8 cellular contexts compared by ENCODE assay signal in the genomic region with DNA sequence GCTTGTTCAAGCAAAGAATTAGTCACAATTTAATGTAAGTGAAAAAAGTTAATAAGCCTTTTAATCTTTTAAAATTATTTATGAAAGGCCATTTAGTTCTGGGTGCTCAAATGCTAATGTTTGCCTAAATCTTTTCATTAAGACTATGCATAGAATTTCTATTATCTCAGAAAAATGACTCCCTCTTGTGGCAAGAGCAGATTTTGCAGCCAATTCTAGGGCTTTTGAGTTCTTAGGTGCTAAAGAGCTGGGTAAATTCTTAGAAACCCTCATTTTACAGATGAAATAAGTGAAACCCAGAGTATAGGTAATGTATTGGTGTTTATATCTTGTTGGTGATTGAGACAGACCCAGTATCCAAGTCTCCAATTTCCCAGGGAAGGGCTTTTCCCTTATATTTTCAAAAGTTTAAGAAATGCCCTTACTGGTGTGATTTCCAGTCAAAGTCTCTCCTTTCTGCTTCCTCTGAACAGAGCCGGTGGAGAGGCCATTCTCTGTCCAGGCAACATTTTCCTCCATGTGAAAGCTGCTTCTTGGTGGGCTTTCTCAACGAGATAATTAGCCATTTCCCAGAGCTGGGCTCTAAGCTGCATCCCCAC. TPM values are rescaled to one million over a fixed set of nuclear protein-coding genes. Genes with fewer than 3 reads are reported as not detected.
A peak's percentile ranks its signal among the peaks of the same experiment; 100 is the strongest.
DNase-seq lines count a peak whose midpoint lies in the region; ATAC-seq and TF ChIP-seq lines count a peak whose summit lies in the region.

No MANE protein-coding gene starts in this region.

- ATAC-seq in DND-41 (ENCODE audit: insufficient read depth, low read depth) (peak; percentile 62; the same call in 1 of the 3 replicates), GM21529 (IDR thresholded peaks at IDR 0.05; ENCODE audit: unreplicated experiment) (peak; percentile 55), HG03469 (IDR thresholded peaks at IDR 0.05; ENCODE audit: unreplicated experiment) (no peak), HG03571 (IDR thresholded peaks at IDR 0.05; ENCODE audit: unreplicated experiment) (no peak)

- H3K36me3 ChIP-seq in DND-41 (ENCODE audit: insufficient read depth, low read length), result no peaks in the 10 kb centered on the region

- DNase-seq in DND-41 (peak; percentile 55), NCI-H2029 treated with DMSO at 0.1 percent for 48 hours (lab: John Stamatoyannopoulos, UW) (peak; percentile 72), germinal center (ENCODE audit: low spot score) (peak; percentile 4), renal cortical epithelial cell (ENCODE audit: low read depth) (peak; percentile 56)
- peak; percentile 51 for DNase-seq in activated CD8-positive, alpha-beta memory T cell treated with anti-CD3 and anti-CD28 coated beads, Interleukin-2, amount 50 U/mL, for 48 hours

- H4K20me1 ChIP-seq in DND-41 (ENCODE audit: insufficient read depth, low read length), result no peaks in the 10 kb centered on the region

- no peaks in the 10 kb centered on the region for H3K4me1 ChIP-seq in DND-41 (ENCODE audit: insufficient read depth, low read length)

- TF ChIP-seq CTCF in DND-41 (IDR thresholded peaks at IDR 0.05; ENCODE audit: borderline replicate concordance, extremely low read depth, low read length, poor library complexity, severe bottlenecking), result peak; percentile 79

- H2AFZ ChIP-seq in DND-41 (ENCODE audit: low read depth, low read length), result no peak overlapping the region

- no peak overlapping the region for H3K9ac ChIP-seq in DND-41 (ENCODE audit: low read depth, low read length)

- H3K9me3 ChIP-seq in DND-41 (ENCODE audit: insufficient read depth, low read length, severe bottlenecking), result no peaks in the 10 kb centered on the region

- no peaks in the 10 kb centered on the region for H3K27me3 ChIP-seq in DND-41 (ENCODE audit: insufficient read depth, low read length, poor library complexity)

- no peaks in the 10 kb centered on the region for H3K79me2 ChIP-seq in DND-41 (ENCODE audit: insufficient read depth, low read length)

- no peak overlapping the region for H3K4me2 ChIP-seq in DND-41 (ENCODE audit: insufficient read depth, low read length)

- no peak overlapping the region for H3K4me3 ChIP-seq in DND-41 (ENCODE audit: low read depth in 1 of 2, low read length in 2 of 2)

- H3K27ac ChIP-seq in DND-41 (ENCODE audit: low read length), result no peak overlapping the region

RNA-seq across cellular contexts. Expression of a gene that starts 24.1 kb away (rescaled TPM):
- total RNA-seq in renal cortical epithelial cell, result 28.8 and 57.4 TPM in 2 replicates

Comparison
In these comparisons a context has a peak if more than half of its experiments do, and no peak if none do; other contexts are left out.
1. ATAC-seq: peak in DND-41 (single experiment) and GM21529 (single experiment); none in HG03469 (single experiment) and HG03571 (single experiment).
2. DNase-seq: peak in every context shown above with its lines; median percentile 72 in NCI-H2029 treated with DMSO at 0.1 percent for 48 hours; 56 in renal cortical epithelial cell; 55 in DND-41; 51 in activated CD8-positive, alpha-beta memory T cell treated with anti-CD3 and anti-CD28 coated beads, Interleukin-2, amount 50 U/mL, for 48 hours; 4 in germinal center.